Comparison of ENCODE assay signal across 8 cellular contexts in the genomic region with DNA sequence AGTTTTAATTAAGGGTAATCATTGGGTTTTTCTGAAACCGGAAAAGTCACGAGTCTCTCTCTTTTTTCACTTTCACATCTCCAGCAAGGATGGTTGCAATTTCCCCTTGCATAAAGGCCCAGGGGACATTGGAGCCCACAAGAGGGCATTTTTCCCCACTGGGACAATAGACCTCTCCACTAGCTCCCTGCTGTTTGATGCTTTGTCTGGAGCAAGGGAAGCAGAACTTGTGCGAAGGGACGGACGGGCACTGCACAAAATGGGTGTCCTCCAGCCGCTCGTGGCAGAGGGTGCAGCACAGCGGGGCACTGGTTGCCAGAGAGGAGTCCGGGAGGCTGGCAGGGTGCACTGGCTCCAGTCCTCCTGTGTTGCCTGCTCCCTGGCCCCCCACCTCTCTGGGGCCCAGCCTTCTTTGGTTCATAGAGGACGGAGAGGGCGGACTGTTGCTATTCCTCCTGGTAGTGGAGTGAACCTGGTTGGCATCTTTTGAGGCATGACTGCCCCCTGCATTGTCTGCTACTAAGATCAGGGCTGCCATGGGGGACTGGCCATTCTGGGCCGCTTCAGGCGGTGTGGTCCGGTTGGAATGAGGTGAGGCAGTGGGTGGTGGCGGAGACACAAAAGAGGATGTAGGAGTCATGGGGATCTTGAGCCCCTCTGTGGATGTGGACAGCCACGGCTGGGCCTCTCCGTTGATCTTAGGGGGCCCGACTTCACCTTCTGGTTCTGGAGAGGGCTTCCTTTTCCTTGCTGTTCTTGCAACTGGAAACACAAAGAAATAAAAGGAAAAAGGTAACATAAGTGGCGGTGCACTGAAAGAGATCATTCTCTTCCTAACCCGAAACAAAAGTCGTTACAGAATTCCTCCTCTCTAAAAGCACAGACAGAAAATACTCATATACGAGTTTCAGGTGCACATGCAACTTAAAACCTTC. TPM values are rescaled to one million over a fixed set of nuclear protein-coding genes. Genes with fewer than 3 reads are reported as not detected.
A peak's percentile ranks its signal among the peaks of the same experiment; 100 is the strongest.
DNase-seq lines count a peak whose midpoint lies in the region; ATAC-seq and TF ChIP-seq lines count a peak whose summit lies in the region.

No MANE protein-coding gene starts in this region.

- intact Hi-C loops in Calu3 (cut with micrococcal nuclease; ENCODE audit: unreplicated experiment) = no loop called here
- intact Hi-C loops in lower leg skin (cut with DNase I; ENCODE audit: low total_unique reads) = loop anchor here (5.0 to 10.0 kb wide), 3 partner anchors 75 to 460 kb away; no protein-coding TSS in a partner anchor

- CTCF ChIA-PET in Calu3 (lab: Charles Lee) = interaction anchor here (1.2 kb wide), 1 partner anchor 486 kb away, joined by 4 read pairs; no protein-coding TSS in a partner anchor

- TF ChIP-seq CTCF in Calu3 (IDR thresholded peaks at IDR 0.05; ENCODE audit: unreplicated experiment) (no peak), cardiac fibroblast (IDR thresholded peaks at IDR 0.05; ENCODE audit: low read depth, low read length) (peak; percentile 4), lower leg skin (IDR thresholded peaks at IDR 0.05) (no peak), suprapubic skin (IDR thresholded peaks at IDR 0.05) (no peak)

- WGBS in lower leg skin, 2 donors = 2% methylated on average over 22 of the region's 22 CpGs
- WGBS in suprapubic skin = under 1% methylated on average over 18 of the region's 22 CpGs

- TSS peak; percentile 30 for BruUV-seq in Calu3 (replicated peaks; lab: Mats Ljungman, UMichigan)

- peaks cover 50% of the 10 kb centered on the region for H3K4me1 ChIP-seq in suprapubic skin

- H3K27me3 Mint-ChIP-seq in Calu3 (ENCODE audit: unreplicated experiment) = no peaks in the 10 kb centered on the region

- peak overlapping the region; percentile 70 for H3K4me3 ChIP-seq in Jurkat, Clone E6-1 (ENCODE audit: low read length)
- H3K4me3 ChIP-seq in cardiac fibroblast (replicated peaks in 1 of 2; ENCODE audit: low read depth in 2 of 2, low read length in 2 of 2) (peak overlapping the region; percentile 62 to 69), lower leg skin (ENCODE audit: low read depth, poor library complexity, severe bottlenecking) (peak overlapping the region; percentile 85), suprapubic skin (peak overlapping the region; percentile 87)

- H3K27ac Mint-ChIP-seq in Calu3 (ENCODE audit: unreplicated experiment) = peak overlapping the region; percentile 96

- no peak for TF ChIP-seq POLR2A in lower leg skin (IDR thresholded peaks at IDR 0.05)
- TF ChIP-seq POLR2A in suprapubic skin (IDR thresholded peaks at IDR 0.05) = no peak

- no peak for TF ChIP-seq EP300 in suprapubic skin (IDR thresholded peaks at IDR 0.05)

- peak overlapping the region; percentile 89 for H3K4me3 Mint-ChIP-seq in Calu3 (ENCODE audit: low read depth, unreplicated experiment)

- H3K36me3 Mint-ChIP-seq in Calu3 (ENCODE audit: insufficient read depth, unreplicated experiment) = peaks cover 96% of the 10 kb centered on the region

- no peaks in the 10 kb centered on the region for H3K9me3 ChIP-seq in suprapubic skin

- H3K36me3 ChIP-seq in suprapubic skin = peaks cover 18% of the 10 kb centered on the region

- peaks cover 55% of the 10 kb centered on the region for H3K4me1 Mint-ChIP-seq in Calu3 (ENCODE audit: low read depth, unreplicated experiment)

- no peaks in the 10 kb centered on the region for H3K27me3 ChIP-seq in suprapubic skin

- in situ Hi-C loops in SK-MEL-5 (cut with HindIII; ENCODE audit: low pct_unique_long_range_greater_than_20kb, low sequenced_read_pairs) = no loop called here

- no peaks in the 10 kb centered on the region for H3K9me3 Mint-ChIP-seq in Calu3 (ENCODE audit: low read depth, unreplicated experiment)

- DNase-seq in Calu3 (peak; percentile 51), SK-MEL-5 (ENCODE audit: low read depth, low spot score) (peak; percentile 63), cardiac fibroblast (ENCODE audit: low read depth in 2 of 2) (peak; percentile 52 to 65), lower leg skin (ENCODE audit: low spot score in 2 of 2) (peak in 1 of 2 donors; percentile 87), suprapubic skin (ENCODE audit: low spot score in 2 of 2) (no peak)
- no peak for DNase-seq in Jurkat, Clone E6-1 (ENCODE audit: low read depth, low spot score)

- ATAC-seq in GM21529 (IDR thresholded peaks at IDR 0.05; ENCODE audit: unreplicated experiment) (no peak), GM18858 (IDR thresholded peaks at IDR 0.05; ENCODE audit: unreplicated experiment) (no peak)

- peak overlapping the region; percentile 99 for H3K27ac ChIP-seq in suprapubic skin

RNA-seq across cellular contexts. Expression of gene IRF2BP2, which starts 2.6 kb away (rescaled TPM):
- total RNA-seq in Calu3 (2022) = 192 and 196 TPM in 2 replicates
- 96.1 TPM for polyA plus RNA-seq in Jurkat, Clone E6-1 (2012; ENCODE audit: insufficient read depth, insufficient read length)
- 46.1 and 47.5 TPM in 2 replicates for total RNA-seq in SK-MEL-5 (2014; rRNA removed; shearing (Covaris generic))
- 46.5 and 70.0 TPM in 2 replicates for polyA plus RNA-seq in SK-MEL-5 (2015; cell fraction: cytosol; rRNA removed)
- polyA plus RNA-seq in SK-MEL-5 (2015; cell fraction: nucleus; rRNA removed) = 63.0 and 96.7 TPM in 2 replicates
- 100 to 1,000 TPM; 121 to 149 (median 137) TPM for total RNA-seq in lower leg skin
- total RNA-seq in suprapubic skin = 100 to 1,000 TPM; 129 to 195 (median 159) TPM

Comparison
In these comparisons a context has a peak if more than half of its experiments do, and no peak if none do; other contexts are left out.
1. DNase-seq: peak in Calu3 (single experiment), SK-MEL-5 (single experiment) and cardiac fibroblast (2 of 2); none in Jurkat, Clone E6-1 (single experiment) and suprapubic skin (0 of 2).
2. Peak in every context shown above with its lines, with median percentiles within 50 percentile points of each other: H3K4me3 ChIP-seq.